Comparison of ENCODE assay signal across 1 cellular context in the genomic region with DNA sequence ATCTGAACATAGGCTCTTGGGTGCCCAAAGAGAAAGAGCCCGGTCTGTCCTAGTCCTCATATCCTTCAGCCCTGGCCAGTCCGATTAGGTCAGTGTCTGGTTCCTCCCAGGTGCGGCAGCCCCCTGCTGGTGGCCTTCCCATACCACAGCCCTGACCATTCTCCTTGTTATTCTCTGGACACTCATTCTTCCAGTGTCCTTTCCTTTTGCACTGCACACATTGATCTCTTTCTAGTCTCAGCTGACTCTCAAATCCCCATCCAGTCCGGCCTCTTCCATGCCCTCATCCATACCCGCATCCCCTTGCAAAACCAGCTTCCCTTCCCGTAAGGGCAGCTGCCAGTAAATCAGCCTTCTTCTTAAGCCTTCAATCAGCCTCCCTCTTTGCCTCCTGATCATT.
A peak's percentile ranks its signal among the peaks of the same experiment; 100 is the strongest.
TF ChIP-seq lines count a peak whose summit lies in the region.

No MANE protein-coding gene starts in this region.

TF ChIP-seq in HepG2, 621 proteins besides CTCF, POLR2A, EP300 and RAD21 (continued from another document):
- TF ChIP-seq GATA4 (IDR thresholded peaks at IDR 0.05; ENCODE audit: borderline replicate concordance, low read depth) = no peak
- 0 out of 2 replicates have a peak, but pooled peaks have one; percentile 52 for TF ChIP-seq ZNF12 (CRISPR knock-in tag; IDR thresholded peaks at IDR 0.05)
- TF ChIP-seq KAT8 (CRISPR knock-in tag; IDR thresholded peaks at IDR 0.05) = no peak
- TF ChIP-seq, protein P1, sequence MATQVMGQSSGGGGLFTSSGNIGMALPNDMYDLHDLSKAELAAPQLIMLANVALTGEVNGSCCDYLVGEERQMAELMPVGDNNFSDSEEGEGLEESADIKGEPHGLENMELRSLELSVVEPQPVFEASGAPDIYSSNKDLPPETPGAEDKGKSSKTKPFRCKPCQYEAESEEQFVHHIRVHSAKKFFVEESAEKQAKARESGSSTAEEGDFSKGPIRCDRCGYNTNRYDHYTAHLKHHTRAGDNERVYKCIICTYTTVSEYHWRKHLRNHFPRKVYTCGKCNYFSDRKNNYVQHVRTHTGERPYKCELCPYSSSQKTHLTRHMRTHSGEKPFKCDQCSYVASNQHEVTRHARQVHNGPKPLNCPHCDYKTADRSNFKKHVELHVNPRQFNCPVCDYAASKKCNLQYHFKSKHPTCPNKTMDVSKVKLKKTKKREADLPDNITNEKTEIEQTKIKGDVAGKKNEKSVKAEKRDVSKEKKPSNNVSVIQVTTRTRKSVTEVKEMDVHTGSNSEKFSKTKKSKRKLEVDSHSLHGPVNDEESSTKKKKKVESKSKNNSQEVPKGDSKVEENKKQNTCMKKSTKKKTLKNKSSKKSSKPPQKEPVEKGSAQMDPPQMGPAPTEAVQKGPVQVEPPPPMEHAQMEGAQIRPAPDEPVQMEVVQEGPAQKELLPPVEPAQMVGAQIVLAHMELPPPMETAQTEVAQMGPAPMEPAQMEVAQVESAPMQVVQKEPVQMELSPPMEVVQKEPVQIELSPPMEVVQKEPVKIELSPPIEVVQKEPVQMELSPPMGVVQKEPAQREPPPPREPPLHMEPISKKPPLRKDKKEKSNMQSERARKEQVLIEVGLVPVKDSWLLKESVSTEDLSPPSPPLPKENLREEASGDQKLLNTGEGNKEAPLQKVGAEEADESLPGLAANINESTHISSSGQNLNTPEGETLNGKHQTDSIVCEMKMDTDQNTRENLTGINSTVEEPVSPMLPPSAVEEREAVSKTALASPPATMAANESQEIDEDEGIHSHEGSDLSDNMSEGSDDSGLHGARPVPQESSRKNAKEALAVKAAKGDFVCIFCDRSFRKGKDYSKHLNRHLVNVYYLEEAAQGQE (IDR thresholded peaks at IDR 0.05; ENCODE audit: borderline replicate concordance in 1 of 2, low read depth in 1 of 2, low read length in 2 of 2) = no peak
- TF ChIP-seq NBN (conservative IDR thresholded peaks at IDR 0.05) = no peak
- TF ChIP-seq, protein P2, sequence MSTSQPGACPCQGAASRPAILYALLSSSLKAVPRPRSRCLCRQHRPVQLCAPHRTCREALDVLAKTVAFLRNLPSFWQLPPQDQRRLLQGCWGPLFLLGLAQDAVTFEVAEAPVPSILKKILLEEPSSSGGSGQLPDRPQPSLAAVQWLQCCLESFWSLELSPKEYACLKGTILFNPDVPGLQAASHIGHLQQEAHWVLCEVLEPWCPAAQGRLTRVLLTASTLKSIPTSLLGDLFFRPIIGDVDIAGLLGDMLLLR (CRISPR knock-in tag; IDR thresholded peaks at IDR 0.05) = no peak
- TF ChIP-seq, protein P3, sequence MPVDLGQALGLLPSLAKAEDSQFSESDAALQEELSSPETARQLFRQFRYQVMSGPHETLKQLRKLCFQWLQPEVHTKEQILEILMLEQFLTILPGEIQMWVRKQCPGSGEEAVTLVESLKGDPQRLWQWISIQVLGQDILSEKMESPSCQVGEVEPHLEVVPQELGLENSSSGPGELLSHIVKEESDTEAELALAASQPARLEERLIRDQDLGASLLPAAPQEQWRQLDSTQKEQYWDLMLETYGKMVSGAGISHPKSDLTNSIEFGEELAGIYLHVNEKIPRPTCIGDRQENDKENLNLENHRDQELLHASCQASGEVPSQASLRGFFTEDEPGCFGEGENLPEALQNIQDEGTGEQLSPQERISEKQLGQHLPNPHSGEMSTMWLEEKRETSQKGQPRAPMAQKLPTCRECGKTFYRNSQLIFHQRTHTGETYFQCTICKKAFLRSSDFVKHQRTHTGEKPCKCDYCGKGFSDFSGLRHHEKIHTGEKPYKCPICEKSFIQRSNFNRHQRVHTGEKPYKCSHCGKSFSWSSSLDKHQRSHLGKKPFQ (CRISPR knock-in tag; IDR thresholded peaks at IDR 0.05; ENCODE audit: insufficient replicate concordance) = no peak
- no peak for TF ChIP-seq HMG20B (CRISPR knock-in tag; conservative IDR thresholded peaks at IDR 0.05)
- TF ChIP-seq SMC3 (IDR thresholded peaks at IDR 0.05; ENCODE audit: low read length) = peak; percentile 33; the same call in 1 of the 2 replicates
- no peak for TF ChIP-seq ZNF496 (CRISPR knock-in tag; IDR thresholded peaks at IDR 0.05; ENCODE audit: insufficient replicate concordance)
- TF ChIP-seq ZNF234 (CRISPR knock-in tag; conservative IDR thresholded peaks at IDR 0.05) = no peak
- TF ChIP-seq, protein P4, sequence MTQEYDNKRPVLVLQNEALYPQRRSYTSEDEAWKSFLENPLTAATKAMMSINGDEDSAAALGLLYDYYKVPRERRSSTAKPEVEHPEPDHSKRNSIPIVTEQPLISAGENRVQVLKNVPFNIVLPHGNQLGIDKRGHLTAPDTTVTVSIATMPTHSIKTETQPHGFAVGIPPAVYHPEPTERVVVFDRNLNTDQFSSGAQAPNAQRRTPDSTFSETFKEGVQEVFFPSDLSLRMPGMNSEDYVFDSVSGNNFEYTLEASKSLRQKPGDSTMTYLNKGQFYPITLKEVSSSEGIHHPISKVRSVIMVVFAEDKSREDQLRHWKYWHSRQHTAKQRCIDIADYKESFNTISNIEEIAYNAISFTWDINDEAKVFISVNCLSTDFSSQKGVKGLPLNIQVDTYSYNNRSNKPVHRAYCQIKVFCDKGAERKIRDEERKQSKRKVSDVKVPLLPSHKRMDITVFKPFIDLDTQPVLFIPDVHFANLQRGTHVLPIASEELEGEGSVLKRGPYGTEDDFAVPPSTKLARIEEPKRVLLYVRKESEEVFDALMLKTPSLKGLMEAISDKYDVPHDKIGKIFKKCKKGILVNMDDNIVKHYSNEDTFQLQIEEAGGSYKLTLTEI (CRISPR knock-in tag; conservative IDR thresholded peaks at IDR 0.05) = no peak
- peak; percentile 87 for TF ChIP-seq XRCC5 (optimal IDR thresholded peaks at IDR 0.05; ENCODE audit: low read length)
- no peak for TF ChIP-seq ATM (IDR thresholded peaks at IDR 0.05; ENCODE audit: borderline replicate concordance)
- TF ChIP-seq, protein P5, sequence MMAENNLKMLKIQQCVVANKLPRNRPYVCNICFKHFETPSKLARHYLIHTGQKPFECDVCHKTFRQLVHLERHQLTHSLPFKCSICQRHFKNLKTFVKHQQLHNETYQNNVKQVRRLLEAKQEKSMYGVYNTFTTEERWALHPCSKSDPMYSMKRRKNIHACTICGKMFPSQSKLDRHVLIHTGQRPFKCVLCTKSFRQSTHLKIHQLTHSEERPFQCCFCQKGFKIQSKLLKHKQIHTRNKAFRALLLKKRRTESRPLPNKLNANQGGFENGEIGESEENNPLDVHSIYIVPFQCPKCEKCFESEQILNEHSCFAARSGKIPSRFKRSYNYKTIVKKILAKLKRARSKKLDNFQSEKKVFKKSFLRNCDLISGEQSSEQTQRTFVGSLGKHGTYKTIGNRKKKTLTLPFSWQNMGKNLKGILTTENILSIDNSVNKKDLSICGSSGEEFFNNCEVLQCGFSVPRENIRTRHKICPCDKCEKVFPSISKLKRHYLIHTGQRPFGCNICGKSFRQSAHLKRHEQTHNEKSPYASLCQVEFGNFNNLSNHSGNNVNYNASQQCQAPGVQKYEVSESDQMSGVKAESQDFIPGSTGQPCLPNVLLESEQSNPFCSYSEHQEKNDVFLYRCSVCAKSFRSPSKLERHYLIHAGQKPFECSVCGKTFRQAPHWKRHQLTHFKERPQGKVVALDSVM (CRISPR knock-in tag; IDR thresholded peaks at IDR 0.05) = peak; percentile 64; the same call in 1 of the 2 replicates
- no peak for TF ChIP-seq PPARG (CRISPR knock-in tag; conservative IDR thresholded peaks at IDR 0.05)
- no peak for TF ChIP-seq SP4 (CRISPR knock-in tag; IDR thresholded peaks at IDR 0.05)
- TF ChIP-seq, protein P6, sequence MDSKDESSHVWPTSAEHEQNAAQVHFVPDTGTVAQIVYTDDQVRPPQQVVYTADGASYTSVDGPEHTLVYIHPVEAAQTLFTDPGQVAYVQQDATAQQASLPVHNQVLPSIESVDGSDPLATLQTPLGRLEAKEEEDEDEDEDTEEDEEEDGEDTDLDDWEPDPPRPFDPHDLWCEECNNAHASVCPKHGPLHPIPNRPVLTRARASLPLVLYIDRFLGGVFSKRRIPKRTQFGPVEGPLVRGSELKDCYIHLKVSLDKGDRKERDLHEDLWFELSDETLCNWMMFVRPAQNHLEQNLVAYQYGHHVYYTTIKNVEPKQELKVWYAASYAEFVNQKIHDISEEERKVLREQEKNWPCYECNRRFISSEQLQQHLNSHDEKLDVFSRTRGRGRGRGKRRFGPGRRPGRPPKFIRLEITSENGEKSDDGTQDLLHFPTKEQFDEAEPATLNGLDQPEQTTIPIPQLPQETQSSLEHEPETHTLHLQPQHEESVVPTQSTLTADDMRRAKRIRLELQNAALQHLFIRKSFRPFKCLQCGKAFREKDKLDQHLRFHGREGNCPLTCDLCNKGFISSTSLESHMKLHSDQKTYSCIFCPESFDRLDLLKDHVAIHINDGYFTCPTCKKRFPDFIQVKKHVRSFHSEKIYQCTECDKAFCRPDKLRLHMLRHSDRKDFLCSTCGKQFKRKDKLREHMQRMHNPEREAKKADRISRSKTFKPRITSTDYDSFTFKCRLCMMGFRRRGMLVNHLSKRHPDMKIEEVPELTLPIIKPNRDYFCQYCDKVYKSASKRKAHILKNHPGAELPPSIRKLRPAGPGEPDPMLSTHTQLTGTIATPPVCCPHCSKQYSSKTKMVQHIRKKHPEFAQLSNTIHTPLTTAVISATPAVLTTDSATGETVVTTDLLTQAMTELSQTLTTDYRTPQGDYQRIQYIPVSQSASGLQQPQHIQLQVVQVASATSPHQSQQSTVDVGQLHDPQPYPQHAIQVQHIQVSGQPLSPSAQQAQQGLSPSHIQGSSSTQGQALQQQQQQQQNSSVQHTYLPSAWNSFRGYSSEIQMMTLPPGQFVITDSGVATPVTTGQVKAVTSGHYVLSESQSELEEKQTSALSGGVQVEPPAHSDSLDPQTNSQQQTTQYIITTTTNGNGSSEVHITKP (CRISPR knock-in tag; IDR thresholded peaks at IDR 0.05; ENCODE audit: low read depth) = no peak
- TF ChIP-seq MIXL1 (CRISPR knock-in tag; IDR thresholded peaks at IDR 0.05) = no peak; the same call in 1 of the 2 replicates
- 0 out of 2 replicates have a peak, but pooled peaks have one; percentile 14 for TF ChIP-seq SAP130 (CRISPR knock-in tag; IDR thresholded peaks at IDR 0.05; ENCODE audit: low read depth)
- TF ChIP-seq CENPX (CRISPR knock-in tag; IDR thresholded peaks at IDR 0.05) = no peak
- TF ChIP-seq, protein P7, sequence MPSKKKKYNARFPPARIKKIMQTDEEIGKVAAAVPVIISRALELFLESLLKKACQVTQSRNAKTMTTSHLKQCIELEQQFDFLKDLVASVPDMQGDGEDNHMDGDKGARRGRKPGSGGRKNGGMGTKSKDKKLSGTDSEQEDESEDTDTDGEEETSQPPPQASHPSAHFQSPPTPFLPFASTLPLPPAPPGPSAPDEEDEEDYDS (CRISPR knock-in tag; IDR thresholded peaks at IDR 0.05) = 0 out of 2 replicates have a peak, but pooled peaks have one; percentile 14
- no peak for TF ChIP-seq POLR2G (IDR thresholded peaks at IDR 0.05; ENCODE audit: low read depth, low read length)
- 0 out of 2 replicates have a peak, but pooled peaks have one; percentile 14 for TF ChIP-seq CBX5 (CRISPR knock-in tag; IDR thresholded peaks at IDR 0.05; ENCODE audit: borderline replicate concordance)
- TF ChIP-seq ZNF703 (CRISPR knock-in tag; IDR thresholded peaks at IDR 0.05; ENCODE audit: borderline replicate concordance) = no peak
- TF ChIP-seq TEAD3 (CRISPR knock-in tag; optimal IDR thresholded peaks at IDR 0.05; ENCODE audit: borderline replicate concordance) = peak; percentile 78
- peak; percentile 21; the same call in 1 of the 2 replicates for TF ChIP-seq SALL1 (CRISPR knock-in tag; IDR thresholded peaks at IDR 0.05)
- peak; percentile 31; the same call in 1 of the 2 replicates for TF ChIP-seq STAG1 (CRISPR knock-in tag; IDR thresholded peaks at IDR 0.05)
- TF ChIP-seq SCMH1 (CRISPR knock-in tag; IDR thresholded peaks at IDR 0.05; ENCODE audit: borderline replicate concordance) = no peak
- no peak for TF ChIP-seq ZNF317 (CRISPR knock-in tag; IDR thresholded peaks at IDR 0.05)
- no peak for TF ChIP-seq HOXA3 (CRISPR knock-in tag; IDR thresholded peaks at IDR 0.05)
TF ChIP-seq in HepG2: peak in this region for 15.
